26 cellular contexts compared by ENCODE assay signal in genomic region chr11:62457474-62457873, GRCh38. TPM values are rescaled to one million over a fixed set of nuclear protein-coding genes. Genes with fewer than 3 reads are reported as not detected.
A peak's percentile ranks its signal among the peaks of the same experiment; 100 is the strongest.
DNase-seq lines count a peak whose midpoint lies in the region; ATAC-seq, FAIRE-seq and TF ChIP-seq lines count a peak whose summit lies in the region.
"Had no signal": no experiment of that assay in that cellular context is flagged by ENCODE, and none has a peak within 500 bp of the region (broad histone marks: within the 10 kb centered on the region; RNA-seq: fewer than 3 reads in every experiment).

No MANE protein-coding gene starts in this region.

- H3K27me3 ChIP-seq in Caco-2 (replicated peaks; ENCODE audit: control insufficient read depth, insufficient read depth, low read length) (no peaks in the 10 kb centered on the region), Panc1 (ENCODE audit: control insufficient read depth, insufficient read depth, low read length) (no peaks in the 10 kb centered on the region), hepatocyte (no peaks in the 10 kb centered on the region), thyroid gland (no peaks in the 10 kb centered on the region), body of pancreas (no peaks in the 10 kb centered on the region)
- H3K27me3 ChIP-seq: BE2C had no signal

- intact Hi-C loops in Caco-2 (cut with micrococcal nuclease; ENCODE audit: unreplicated experiment) (no loop called here), Panc1 (cut with micrococcal nuclease; ENCODE audit: unreplicated experiment) (no loop called here), thyroid gland (cut with DNase I) (no loop called here), body of pancreas (cut with DNase I) (no loop called here)

- TF ChIP-seq CTCF in Caco-2 (IDR thresholded peaks at IDR 0.05; ENCODE audit: insufficient read depth in 1 of 2, low read depth in 1 of 2, low read length in 1 of 2, severe bottlenecking in 1 of 2, unreplicated experiment in 1 of 2) (no peak), Panc1 (IDR thresholded peaks at IDR 0.05) (no peak), hepatocyte (IDR thresholded peaks at IDR 0.05; ENCODE audit: poor library complexity) (no peak), thyroid gland (IDR thresholded peaks at IDR 0.05) (no peak), body of pancreas (IDR thresholded peaks at IDR 0.05) (no peak)

- H3K27ac ChIP-seq in Panc1 (ENCODE audit: low read length): peak overlapping the region; percentile 82; the same call in 1 of the 2 replicates
- peak overlapping the region; percentile 91 for H3K27ac ChIP-seq in hepatocyte
- peak overlapping the region; percentile 56 to 83 (median 67) for H3K27ac ChIP-seq in thyroid gland
- H3K27ac ChIP-seq in caudate nucleus (ENCODE audit: low read depth, low read length): no peak overlapping the region
- H3K27ac ChIP-seq in body of pancreas: no peak overlapping the region
- H3K27ac ChIP-seq: RWPE1 had no signal

- H3K4me1 ChIP-seq in Caco-2 (peaks cover 63% of the 10 kb centered on the region), Panc1 (ENCODE audit: control insufficient read depth, insufficient read depth, low read length) (peaks cover 24% of the 10 kb centered on the region), hepatocyte (ENCODE audit: insufficient read depth) (peaks cover 18% of the 10 kb centered on the region), thyroid gland (peaks cover 15 to 31% of the 10 kb centered on the region in 2 donors), body of pancreas (no peaks in the 10 kb centered on the region)
- H3K4me1 ChIP-seq: BE2C, HAP-1 had no signal

- H3K9me2 ChIP-seq in hepatocyte (replicated peaks; ENCODE audit: insufficient read depth): no peaks in the 10 kb centered on the region

- no peak for FAIRE-seq in HTR-8/SVneo (lab: Jason Lieb, UNC)
- FAIRE-seq: D721Med, GM19239 had no signal

- H3K4me1 Mint-ChIP-seq in Caco-2 (ENCODE audit: low read depth, unreplicated experiment): peaks cover 30% of the 10 kb centered on the region
- H3K4me1 Mint-ChIP-seq: GM23338 had no signal

- no peaks in the 10 kb centered on the region for H3K9me3 ChIP-seq in Caco-2
- H3K9me3 ChIP-seq in Panc1 (ENCODE audit: control insufficient read depth, insufficient read depth, low read depth, low read length): no peaks in the 10 kb centered on the region
- H3K9me3 ChIP-seq in hepatocyte (ENCODE audit: low read depth): no peaks in the 10 kb centered on the region
- no peaks in the 10 kb centered on the region for H3K9me3 ChIP-seq in thyroid gland
- no peaks in the 10 kb centered on the region for H3K9me3 ChIP-seq in body of pancreas
- H3K9me3 ChIP-seq: BE2C, HAP-1 had no signal

- no peak for TF ChIP-seq POLR2A in thyroid gland (IDR thresholded peaks at IDR 0.05)
- no peak for TF ChIP-seq POLR2A in body of pancreas (IDR thresholded peaks at IDR 0.05)

- BruUV-seq in Caco-2 (replicated peaks; lab: Mats Ljungman, UMichigan): no TSS peak
- no TSS peak for BruUV-seq in Panc1 (replicated peaks; lab: Mats Ljungman, UMichigan)

- whole genome bisulfite sequencing in hepatocyte (ENCODE audit: low lambda C conversion rate, missing lambda C conversion rate): 84% methylated on average over 3 of the region's 3 CpGs
- WGBS in thyroid gland, 2 donors: 75 to 82% methylated on average over 3 of the region's 3 CpGs
- WGBS in body of pancreas, 2 donors: 71 to 82% methylated on average over 3 of the region's 3 CpGs

- H3K4me3 ChIP-seq in Caco-2 (ENCODE audit: low read depth, low read length) (no peak overlapping the region), Panc1 (ENCODE audit: low read depth in 2 of 2, low read length in 2 of 2) (no peak overlapping the region), hepatocyte (no peak overlapping the region), thyroid gland (replicated peaks in 1 of 3) (no peak overlapping the region), body of pancreas (no peak overlapping the region)
- H3K4me3 ChIP-seq: GM23338, HAP-1, PC-9 had no signal

- POLR2A ChIA-PET in Caco-2 (lab: Charles Lee): interaction anchor here (0.7 kb wide), 1 partner anchor 13 kb away, joined by 3 read pairs; no protein-coding TSS in a partner anchor
- POLR2A ChIA-PET in Panc1 (lab: Charles Lee): interaction anchor here (0.7 to 1.2 kb wide), 2 partner anchors 8 to 100 kb away, joined by 3 to 4 read pairs; no protein-coding TSS in a partner anchor

- no peaks in the 10 kb centered on the region for H4K20me1 ChIP-seq in hepatocyte (ENCODE audit: insufficient read depth, poor library complexity, severe bottlenecking)

- ATAC-seq in Panc1 (no peak), body of pancreas (no peak)

- no peak for DNase-seq in Caco-2
- DNase-seq in Panc1 (ENCODE audit: low read depth, low spot score): no peak
- no peak for DNase-seq in hepatocyte (ENCODE audit: low spot score)
- DNase-seq in thyroid gland: no peak
- DNase-seq in caudate nucleus (lab: John Stamatoyannopoulos, UW): no peak
- no peak for DNase-seq in body of pancreas
- no peak for DNase-seq in NCI-H128 (lab: John Stamatoyannopoulos, UW; ENCODE audit: unreplicated experiment)
- no peak for DNase-seq in HTR-8/SVneo (ENCODE audit: insufficient read length, low spot score)
- DNase-seq: BE2C, HFFc6, IMR-90, NCI-H1092 treated with DMSO at 0.1 percent for 48 hours, NCI-H1436 treated with DMSO at 0.1 percent for 48 hours, NCI-H187 treated with DMSO at 0.1 percent for 48 hours, NCI-H446, NCI-H524 treated with DMSO at 0.1 percent for 48 hours, NCI-H774, PC-9, SHP77 had no signal

- H3K27ac Mint-ChIP-seq in Caco-2 (ENCODE audit: unreplicated experiment): peak overlapping the region; percentile 84
- H3K27ac Mint-ChIP-seq: GM23338, HFFc6 had no signal

- no peaks in the 10 kb centered on the region for H3K79me2 ChIP-seq in hepatocyte

- H3K4me3 Mint-ChIP-seq in Caco-2 (ENCODE audit: unreplicated experiment): no peak overlapping the region
- H3K4me3 Mint-ChIP-seq: GM23338, HFFc6 had no signal

- CTCF ChIA-PET in Caco-2 (lab: Charles Lee): interaction anchor here (0.7 to 3.5 kb wide), 5 partner anchors 34 to 882 kb away, joined by 4 to 28 read pairs (median 9); no protein-coding TSS in a partner anchor
- CTCF ChIA-PET in Panc1 (lab: Charles Lee): interaction anchor here (0.6 kb wide), 1 partner anchor 40 kb away, joined by 3 read pairs; no protein-coding TSS in a partner anchor

- H3K36me3 ChIP-seq in Caco-2 (ENCODE audit: control insufficient read depth, insufficient read depth, low read length) (no peaks in the 10 kb centered on the region), Panc1 (ENCODE audit: control insufficient read depth, insufficient read depth, low read length) (no peaks in the 10 kb centered on the region), hepatocyte (replicated peaks; ENCODE audit: insufficient read depth, low read depth) (no peaks in the 10 kb centered on the region), thyroid gland (no peaks in the 10 kb centered on the region), body of pancreas (replicated peaks in 1 of 2; ENCODE audit: insufficient read depth in 1 of 2, low read depth in 2 of 2) (no peaks in the 10 kb centered on the region)
- H3K36me3 ChIP-seq: BE2C, HAP-1 had no signal

- in situ Hi-C loops in Panc1 (cut with HindIII; ENCODE audit: low pct_unique_long_range_greater_than_20kb, low sequenced_read_pairs): no loop called here

- no peaks in the 10 kb centered on the region for H3K9me3 Mint-ChIP-seq in Caco-2 (ENCODE audit: unreplicated experiment)
- H3K9me3 Mint-ChIP-seq: HFFc6 had no signal

- no peak overlapping the region for H3K4me2 ChIP-seq in hepatocyte
- H3K4me2 ChIP-seq: GM23338 had no signal

- no peaks in the 10 kb centered on the region for H3K36me3 Mint-ChIP-seq in Caco-2 (ENCODE audit: insufficient read depth, unreplicated experiment)

- H2AFZ ChIP-seq in hepatocyte: no peak overlapping the region
- H2AFZ ChIP-seq: GM23338, PC-9 had no signal

- no peaks in the 10 kb centered on the region for H3K27me3 Mint-ChIP-seq in Caco-2 (ENCODE audit: insufficient read depth, unreplicated experiment)

RNA-seq across cellular contexts. Expression of gene SCGB1A1, which starts 38.6 kb away (rescaled TPM):
- total RNA-seq in Caco-2 (2022) (not detected in 2 replicates), Panc1 (2021; ENCODE audit: unreplicated experiment) (1.1 TPM), hepatocyte (not detected in 2 replicates), thyroid gland (not detected), body of pancreas (not detected)
- polyA plus RNA-seq in Panc1 (2012; ENCODE audit: insufficient read length): 0.70 TPM
- not detected in 2 replicates for polyA plus RNA-seq in hepatocyte
- total RNA-seq: GM23338, HFFc6, IMR-90, PC-9, SK-MEL-5 had no signal
- polyA plus RNA-seq: CD14-positive monocyte, GM23338, IMR-90 had no signal

Comparison
In these comparisons a context has a peak if more than half of its experiments do, and no peak if none do; other contexts are left out.
1. H3K27ac ChIP-seq: peak in Panc1 (single experiment), hepatocyte (single experiment) and thyroid gland (3 of 3); none in caudate nucleus (single experiment) and body of pancreas (0 of 4).